In genomic region chr5:31131381-31131811, GRCh38 we compare ENCODE assay signal across 29 cellular contexts.
DNase-seq lines count a peak whose midpoint lies in the region; ATAC-seq, FAIRE-seq and TF ChIP-seq lines count a peak whose summit lies in the region.
"Had no signal": no experiment of that assay in that cellular context is flagged by ENCODE, and none has a peak within 500 bp of the region (broad histone marks: within the 10 kb centered on the region; RNA-seq: fewer than 3 reads in every experiment).

No MANE protein-coding gene starts in this region.

- H3K9ac ChIP-seq in mammary epithelial cell (ENCODE audit: insufficient read depth, low read length) = no peak overlapping the region

- dilution Hi-C loops in mammary epithelial cell (cut with HindIII; ENCODE audit: low sequenced_read_pairs) = no loop called here

- H3K4me3 ChIP-seq in A549 (no peak overlapping the region), SJCRH30 (no peak overlapping the region), mammary epithelial cell (replicated peaks in 1 of 3; ENCODE audit: insufficient read depth in 1 of 3, low read depth in 2 of 3, low read length in 3 of 3) (no peak overlapping the region)
- H3K4me3 ChIP-seq: breast epithelium, colonic mucosa, heart right ventricle, thoracic aorta, vagina had no signal

- intact Hi-C loops in mammary epithelial cell (cut with micrococcal nuclease) = no loop called here

- H3K4me1 ChIP-seq in A549 (no peaks in the 10 kb centered on the region), SJCRH30 (peaks cover 44% of the 10 kb centered on the region), mammary epithelial cell (ENCODE audit: insufficient read depth, low read length) (no peaks in the 10 kb centered on the region)
- H3K4me1 ChIP-seq: breast epithelium, colonic mucosa, vagina had no signal

- H3K36me3 ChIP-seq in SJCRH30 = no peaks in the 10 kb centered on the region
- H3K36me3 ChIP-seq in mammary epithelial cell (ENCODE audit: insufficient read depth, low read length) = no peaks in the 10 kb centered on the region
- H3K36me3 ChIP-seq: breast epithelium, colonic mucosa, heart right ventricle, thoracic aorta, vagina had no signal

- ATAC-seq in A549 = no peak
- no peak for ATAC-seq in HG03457 (IDR thresholded peaks at IDR 0.05; ENCODE audit: unreplicated experiment)
- ATAC-seq: activated T-cell treated with anti-CD3 and anti-CD28 coated beads, Interleukin-2, amount 50 U/mL, for 72 hours; heart right ventricle; left cardiac atrium; Right ventricle myocardium inferior had no signal

- no peaks in the 10 kb centered on the region for H4K20me1 ChIP-seq in mammary epithelial cell (ENCODE audit: insufficient read depth, low read length)

- in situ Hi-C loops in mammary epithelial cell (cut with MboI; ENCODE audit: low sequenced_read_pairs in 2 of 2) = no loop called here

- FAIRE-seq in A549 (lab: Jason Lieb, UNC) = no peak

- no peak for DNase-seq in A549 (ENCODE audit: low read depth in 1 of 2, low spot score in 1 of 2)
- DNase-seq in SJCRH30 = no peak
- DNase-seq in iris pigment epithelial cell (ENCODE audit: low read depth) = peak; percentile 47
- DNase-seq in COLO668 (lab: John Stamatoyannopoulos, UW; ENCODE audit: unreplicated experiment) = no peak
- no peak for DNase-seq in mammary epithelial cell
- no peak for DNase-seq in activated CD4-positive, CD25-positive, alpha-beta regulatory T cell (lab: John Stamatoyannopoulos, UW)
- DNase-seq: activated B cell treated with CpG ODN at 0.5 μM for 24 hours; activated naive CD4-positive, alpha-beta T cell treated with Interleukin-2 at 50 U/mL for 16 hours; activated T-cell treated with anti-CD3 and anti-CD28 coated beads, Interleukin-2, amount 50 U/mL, for 72 hours; colonic mucosa; COR-L47; DND-41; effector memory CD4-positive, alpha-beta T cell; erythroblast; foreskin melanocyte; HCEC 1CT; heart right ventricle; KBM-7; left cardiac atrium; MM.1S; NCI-H146; NCI-H446 treated with DMSO at 0.1 percent for 48 hours; NCI-H82 had no signal

- H3K79me2 ChIP-seq in mammary epithelial cell (ENCODE audit: insufficient read depth, low read length) = no peaks in the 10 kb centered on the region

- H3K9me3 ChIP-seq in A549 = no peaks in the 10 kb centered on the region
- peaks cover 4% of the 10 kb centered on the region; the same call in 1 of the 2 replicates for H3K9me3 ChIP-seq in SJCRH30 (replicated peaks)
- H3K9me3 ChIP-seq in mammary epithelial cell (replicated peaks; ENCODE audit: insufficient read depth, low read length) = peaks cover 5% of the 10 kb centered on the region
- H3K9me3 ChIP-seq: breast epithelium, colonic mucosa, thoracic aorta, vagina had no signal

- BruUV-seq in mammary epithelial cell (replicated peaks; lab: Mats Ljungman, UMichigan) = no TSS peak

- TF ChIP-seq EP300 in A549 (IDR thresholded peaks at IDR 0.05) = no peak
- peak; percentile 54; the same call in 1 of the 2 replicates for TF ChIP-seq EP300 in Ishikawa (IDR thresholded peaks at IDR 0.05; ENCODE audit: borderline replicate concordance)

- 55% methylated on average over 6 of the region's 6 CpGs for WGBS in A549 (ENCODE audit: missing lambda C conversion rate)
- WGBS in mammary epithelial cell (ENCODE audit: low coverage, missing lambda C conversion rate) = 65% methylated on average over 6 of the region's 6 CpGs

- H3K27ac ChIP-seq in A549 (no peak overlapping the region), SJCRH30 (peak overlapping the region; percentile 98; the same call in 1 of the 2 replicates), mammary epithelial cell (ENCODE audit: insufficient read depth, low read depth, low read length) (no peak overlapping the region)
- H3K27ac ChIP-seq: breast epithelium, colonic mucosa, heart right ventricle, thoracic aorta, vagina had no signal

- TF ChIP-seq CTCF in A549 (IDR thresholded peaks at IDR 0.05) (no peak), mammary epithelial cell (conservative IDR thresholded peaks at IDR 0.05 in 1 of 2, IDR thresholded peaks at IDR 0.05 in 1 of 2; ENCODE audit: extremely low read depth in 1 of 2, insufficient read depth in 1 of 2, low read depth in 1 of 2, low read length in 2 of 2) (no peak)

- CTCF ChIA-PET in A549 (lab: Yijun Ruan, JAX) = no interaction called here
- CTCF ChIA-PET in mammary epithelial cell (lab: Charles Lee; ENCODE audit: low non-redundant PET) = no interaction called here

- TF ChIP-seq POLR2A in A549 (IDR thresholded peaks at IDR 0.05; ENCODE audit: low read length) = no peak

- H3K27me3 ChIP-seq in SJCRH30 = no peaks in the 10 kb centered on the region
- no peaks in the 10 kb centered on the region for H3K27me3 ChIP-seq in mammary epithelial cell (ENCODE audit: insufficient read depth, low read length)
- H3K27me3 ChIP-seq: breast epithelium, colonic mucosa, heart right ventricle, vagina had no signal

- H3K4me2 ChIP-seq in A549 (no peak overlapping the region), mammary epithelial cell (ENCODE audit: insufficient read depth, low read depth, low read length) (no peak overlapping the region)

- POLR2A ChIA-PET in A549 (lab: Yijun Ruan, JAX) = no interaction called here

- no peak overlapping the region for H2AFZ ChIP-seq in mammary epithelial cell (ENCODE audit: low read depth, low read length)

- TF ChIP-seq RAD21 in A549 (conservative IDR thresholded peaks at IDR 0.05 in 1 of 2, IDR thresholded peaks at IDR 0.05 in 1 of 2) = no peak
- TF ChIP-seq RAD21 in Ishikawa (IDR thresholded peaks at IDR 0.05; ENCODE audit: low read depth) = no peak

TF ChIP-seq in A549, 52 proteins besides CTCF, POLR2A, EP300 and RAD21:
- no peak for TF ChIP-seq RARB (CRISPR knock-in tag; IDR thresholded peaks at IDR 0.05)
- TF ChIP-seq REST (IDR thresholded peaks at IDR 0.05) = peak; percentile 46; the same call in 1 of the 2 replicates

TF ChIP-seq in Ishikawa, 13 proteins besides CTCF, POLR2A, EP300 and RAD21:
- no peak for TF ChIP-seq TAF1 (IDR thresholded peaks at IDR 0.05; ENCODE audit: low read depth)
- TF ChIP-seq CEBPB (IDR thresholded peaks at IDR 0.05) = no peak
- no peak for TF ChIP-seq ZBTB7A (IDR thresholded peaks at IDR 0.05; ENCODE audit: low read depth)
- no peak for TF ChIP-seq EGR1 (IDR thresholded peaks at IDR 0.05)
- peak; percentile 21; the same call in 1 of the 2 replicates for TF ChIP-seq TEAD4 (IDR thresholded peaks at IDR 0.05)
- TF ChIP-seq FOXM1 (IDR thresholded peaks at IDR 0.05; ENCODE audit: borderline replicate concordance, low read depth) = 0 out of 2 replicates have a peak, but pooled peaks have one; percentile 35
- TF ChIP-seq TCF12 (IDR thresholded peaks at IDR 0.05; ENCODE audit: low read depth) = 0 out of 2 replicates have a peak, but pooled peaks have one; percentile 11
- peak; percentile 51; the same call in 1 of the 2 replicates for TF ChIP-seq REST (IDR thresholded peaks at IDR 0.05; ENCODE audit: low read depth)
- TF ChIP-seq CREB1 (IDR thresholded peaks at IDR 0.05; ENCODE audit: low read depth) = no peak
- TF ChIP-seq NFIC (IDR thresholded peaks at IDR 0.05) = peak; percentile 54
- no peak for TF ChIP-seq MAX (IDR thresholded peaks at IDR 0.05)
- TF ChIP-seq USF1 (IDR thresholded peaks at IDR 0.05) = no peak
- no peak for TF ChIP-seq YY1 (IDR thresholded peaks at IDR 0.05; ENCODE audit: low read depth)
